2 cellular contexts compared by ENCODE assay signal in the genomic region with DNA sequence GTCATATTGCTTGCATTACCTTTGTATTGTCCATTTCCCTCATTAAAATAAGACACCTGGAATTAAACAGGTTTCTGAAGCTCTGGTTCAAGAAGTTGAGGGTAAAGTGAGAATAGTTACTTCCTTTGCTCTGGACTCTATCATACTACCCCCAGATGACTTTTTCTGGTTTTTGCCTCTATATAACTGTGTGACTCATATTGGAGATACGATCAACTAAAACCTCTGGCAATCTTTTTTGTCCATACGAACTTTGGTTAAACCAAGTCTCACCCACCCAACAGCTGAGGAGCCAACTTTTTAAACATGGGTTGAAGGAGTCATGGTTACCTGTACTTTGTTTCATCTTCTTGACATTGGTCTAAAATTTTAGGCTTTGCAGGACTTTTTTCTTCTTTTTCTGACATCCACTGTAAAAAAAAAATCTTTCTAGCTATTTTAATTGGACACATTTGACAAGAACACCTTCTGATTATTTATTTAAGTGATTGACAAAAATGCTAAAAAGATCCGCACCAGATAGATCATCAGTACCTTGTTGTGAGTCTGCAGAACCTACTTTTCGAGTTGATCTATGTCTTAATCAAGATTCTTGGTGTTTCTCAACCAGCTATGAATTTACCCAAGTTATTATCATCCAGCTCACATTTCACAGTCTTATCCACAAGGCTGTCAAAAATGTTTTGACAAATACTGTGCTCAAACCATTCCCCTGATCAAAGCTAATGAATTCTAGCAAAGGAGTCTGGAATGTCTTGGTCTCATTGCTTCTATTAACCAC.
TF ChIP-seq lines count a peak whose summit lies in the region.

No MANE protein-coding gene starts in this region.

TF ChIP-seq in A549, 52 proteins besides CTCF, POLR2A, EP300 and RAD21 (continued from another document):
- TF ChIP-seq, protein P1, sequence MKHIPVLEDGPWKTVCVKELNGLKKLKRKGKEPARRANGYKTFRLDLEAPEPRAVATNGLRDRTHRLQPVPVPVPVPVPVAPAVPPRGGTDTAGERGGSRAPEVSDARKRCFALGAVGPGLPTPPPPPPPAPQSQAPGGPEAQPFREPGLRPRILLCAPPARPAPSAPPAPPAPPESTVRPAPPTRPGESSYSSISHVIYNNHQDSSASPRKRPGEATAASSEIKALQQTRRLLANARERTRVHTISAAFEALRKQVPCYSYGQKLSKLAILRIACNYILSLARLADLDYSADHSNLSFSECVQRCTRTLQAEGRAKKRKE (CRISPR knock-in tag; IDR thresholded peaks at IDR 0.05; ENCODE audit: low read depth): no peak
- TF ChIP-seq RNF2 (IDR thresholded peaks at IDR 0.05; ENCODE audit: borderline replicate concordance, low read depth) (no peak), SREBF2 (IDR thresholded peaks at IDR 0.05) (no peak), HOXB13 (CRISPR knock-in tag; IDR thresholded peaks at IDR 0.05; ENCODE audit: low read depth) (no peak), PHF8 (IDR thresholded peaks at IDR 0.05; ENCODE audit: borderline replicate concordance, low read depth) (no peak), POLR2AphosphoS2 (conservative IDR thresholded peaks at IDR 0.05; ENCODE audit: low read length) (no peak), NFE2L2 (conservative IDR thresholded peaks at IDR 0.05; ENCODE audit: low read length) (no peak), EHF (CRISPR knock-in tag; IDR thresholded peaks at IDR 0.05) (no peak)
- TF ChIP-seq, protein P2, sequence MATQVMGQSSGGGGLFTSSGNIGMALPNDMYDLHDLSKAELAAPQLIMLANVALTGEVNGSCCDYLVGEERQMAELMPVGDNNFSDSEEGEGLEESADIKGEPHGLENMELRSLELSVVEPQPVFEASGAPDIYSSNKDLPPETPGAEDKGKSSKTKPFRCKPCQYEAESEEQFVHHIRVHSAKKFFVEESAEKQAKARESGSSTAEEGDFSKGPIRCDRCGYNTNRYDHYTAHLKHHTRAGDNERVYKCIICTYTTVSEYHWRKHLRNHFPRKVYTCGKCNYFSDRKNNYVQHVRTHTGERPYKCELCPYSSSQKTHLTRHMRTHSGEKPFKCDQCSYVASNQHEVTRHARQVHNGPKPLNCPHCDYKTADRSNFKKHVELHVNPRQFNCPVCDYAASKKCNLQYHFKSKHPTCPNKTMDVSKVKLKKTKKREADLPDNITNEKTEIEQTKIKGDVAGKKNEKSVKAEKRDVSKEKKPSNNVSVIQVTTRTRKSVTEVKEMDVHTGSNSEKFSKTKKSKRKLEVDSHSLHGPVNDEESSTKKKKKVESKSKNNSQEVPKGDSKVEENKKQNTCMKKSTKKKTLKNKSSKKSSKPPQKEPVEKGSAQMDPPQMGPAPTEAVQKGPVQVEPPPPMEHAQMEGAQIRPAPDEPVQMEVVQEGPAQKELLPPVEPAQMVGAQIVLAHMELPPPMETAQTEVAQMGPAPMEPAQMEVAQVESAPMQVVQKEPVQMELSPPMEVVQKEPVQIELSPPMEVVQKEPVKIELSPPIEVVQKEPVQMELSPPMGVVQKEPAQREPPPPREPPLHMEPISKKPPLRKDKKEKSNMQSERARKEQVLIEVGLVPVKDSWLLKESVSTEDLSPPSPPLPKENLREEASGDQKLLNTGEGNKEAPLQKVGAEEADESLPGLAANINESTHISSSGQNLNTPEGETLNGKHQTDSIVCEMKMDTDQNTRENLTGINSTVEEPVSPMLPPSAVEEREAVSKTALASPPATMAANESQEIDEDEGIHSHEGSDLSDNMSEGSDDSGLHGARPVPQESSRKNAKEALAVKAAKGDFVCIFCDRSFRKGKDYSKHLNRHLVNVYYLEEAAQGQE (IDR thresholded peaks at IDR 0.05): no peak
TF ChIP-seq in A549: peak in this region for 0.

TF ChIP-seq in H1, 55 proteins besides CTCF, POLR2A, EP300 and RAD21 (continued from another document):
- TF ChIP-seq, protein P3, sequence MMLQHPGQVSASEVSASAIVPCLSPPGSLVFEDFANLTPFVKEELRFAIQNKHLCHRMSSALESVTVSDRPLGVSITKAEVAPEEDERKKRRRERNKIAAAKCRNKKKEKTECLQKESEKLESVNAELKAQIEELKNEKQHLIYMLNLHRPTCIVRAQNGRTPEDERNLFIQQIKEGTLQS (IDR thresholded peaks at IDR 0.05; ENCODE audit: insufficient read depth, low read depth, low read length): no peak
- TF ChIP-seq BACH1 (IDR thresholded peaks at IDR 0.05; ENCODE audit: low read length) (no peak), YY1 (IDR thresholded peaks at IDR 0.05; ENCODE audit: low read depth, low read length) (no peak), CHD1 (IDR thresholded peaks at IDR 0.05; ENCODE audit: low read depth, low read length) (no peak), GABPA (IDR thresholded peaks at IDR 0.05; ENCODE audit: borderline replicate concordance, insufficient read depth, low read length) (no peak), KDM1A (IDR thresholded peaks at IDR 0.05; ENCODE audit: borderline replicate concordance, low read length) (no peak), CREB1 (IDR thresholded peaks at IDR 0.05) (no peak), EGR1 (IDR thresholded peaks at IDR 0.05; ENCODE audit: borderline replicate concordance, low read depth, low read length) (no peak), KDM4A (IDR thresholded peaks at IDR 0.05; ENCODE audit: low read depth, low read length, severe bottlenecking) (no peak), TBP (IDR thresholded peaks at IDR 0.05; ENCODE audit: low read depth, low read length) (no peak), SIRT6 (IDR thresholded peaks at IDR 0.05; ENCODE audit: low read length) (no peak), SUZ12 (IDR thresholded peaks at IDR 0.05; ENCODE audit: low read length) (no peak), TAF1 (IDR thresholded peaks at IDR 0.05; ENCODE audit: low read depth, low read length) (no peak)
- TF ChIP-seq, protein P4, sequence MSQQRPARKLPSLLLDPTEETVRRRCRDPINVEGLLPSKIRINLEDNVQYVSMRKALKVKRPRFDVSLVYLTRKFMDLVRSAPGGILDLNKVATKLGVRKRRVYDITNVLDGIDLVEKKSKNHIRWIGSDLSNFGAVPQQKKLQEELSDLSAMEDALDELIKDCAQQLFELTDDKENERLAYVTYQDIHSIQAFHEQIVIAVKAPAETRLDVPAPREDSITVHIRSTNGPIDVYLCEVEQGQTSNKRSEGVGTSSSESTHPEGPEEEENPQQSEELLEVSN (IDR thresholded peaks at IDR 0.05): no peak
